In genomic region chr11:46121724-46122477, GRCh38 we compare ENCODE assay signal across 8 cellular contexts. TPM values are rescaled to one million over a fixed set of nuclear protein-coding genes. Genes with fewer than 3 reads are reported as not detected.
A peak's percentile ranks its signal among the peaks of the same experiment; 100 is the strongest.
DNase-seq lines count a peak whose midpoint lies in the region; ATAC-seq, FAIRE-seq and TF ChIP-seq lines count a peak whose summit lies in the region.

No MANE protein-coding gene starts in this region.

- H3K27me3 ChIP-seq in Loucy (ENCODE audit: insufficient read depth, low read length, poor library complexity, severe bottlenecking) (no peaks in the 10 kb centered on the region), gastroesophageal sphincter (no peaks in the 10 kb centered on the region)

- H3K4me3 ChIP-seq in Loucy (ENCODE audit: low read length, poor library complexity, severe bottlenecking) (peak overlapping the region; percentile 95), gastroesophageal sphincter (peak overlapping the region; percentile 84 to 92)

- H3K36me3 ChIP-seq in Loucy (ENCODE audit: insufficient read depth, low read length) (no peaks in the 10 kb centered on the region), gastroesophageal sphincter (no peaks in the 10 kb centered on the region)

- peak overlapping the region; percentile 82 for H3K4me2 ChIP-seq in Loucy (ENCODE audit: low read depth, low read length, poor library complexity, severe bottlenecking)

- 0 to 1% methylated on average over 12 to 17 of the region's 74 CpGs for WGBS in gastroesophageal sphincter (ENCODE audit: low coverage in 1 of 2), 2 donors

- peak; percentile 14; the same call in 1 of the 2 replicates for TF ChIP-seq POLR2A in H54 (IDR thresholded peaks at IDR 0.05; ENCODE audit: low read depth, low read length)
- TF ChIP-seq POLR2A in gastroesophageal sphincter (IDR thresholded peaks at IDR 0.05): peak in 1 of 2 donors; percentile 35

- H3K4me1 ChIP-seq in Loucy (ENCODE audit: insufficient read depth, low read length, poor library complexity, severe bottlenecking): peaks cover 31% of the 10 kb centered on the region
- peaks cover 0 to 32% (median 8%) of the 10 kb centered on the region in 3 donors for H3K4me1 ChIP-seq in gastroesophageal sphincter

- peaks cover 23% of the 10 kb centered on the region for H4K20me1 ChIP-seq in Loucy (ENCODE audit: insufficient read depth, low read length, poor library complexity, severe bottlenecking)

- TF ChIP-seq EP300 in gastroesophageal sphincter (IDR thresholded peaks at IDR 0.05): no peak

- peaks cover 33% of the 10 kb centered on the region for H3K79me2 ChIP-seq in Loucy (ENCODE audit: insufficient read depth, low read length)

- no peak for FAIRE-seq in H54 (lab: Jason Lieb, UNC)

- H3F3A ChIP-seq in Loucy (ENCODE audit: low read depth): peaks cover 13% of the 10 kb centered on the region

- peak overlapping the region; percentile 87 for H2AFZ ChIP-seq in Loucy (ENCODE audit: low read length)

- peak; percentile 97 for DNase-seq in ELR (ENCODE audit: low read depth)
- DNase-seq in H54 (ENCODE audit: insufficient read length, low spot score): peak; percentile 62
- peak; percentile 13 for DNase-seq in SIG-M5 (lab: John Stamatoyannopoulos, UW)
- DNase-seq in activated naive CD4-positive, alpha-beta T cell (lab: John Stamatoyannopoulos, UW): peak; percentile 41 to 71 (median 50)
- peak; percentile 63 for DNase-seq in non-pigmented ciliary epithelial cell (ENCODE audit: low read depth)
- peak; percentile 89 for DNase-seq in superior temporal gyrus (ENCODE audit: extremely low spot score)

- peak; percentile 73 for ATAC-seq in gastroesophageal sphincter

- peak overlapping the region; percentile 78 for H3K9ac ChIP-seq in Loucy (ENCODE audit: low read depth, low read length, poor library complexity, severe bottlenecking)

- H3K9me2 ChIP-seq in Loucy (replicated peaks; ENCODE audit: low read depth, low read length): no peaks in the 10 kb centered on the region

- no peak for TF ChIP-seq CTCF in Loucy (conservative IDR thresholded peaks at IDR 0.05; ENCODE audit: low read length)
- TF ChIP-seq CTCF in gastroesophageal sphincter (IDR thresholded peaks at IDR 0.05): no peak

- H3K9me3 ChIP-seq in Loucy (ENCODE audit: insufficient read depth, low read depth, low read length) (no peaks in the 10 kb centered on the region), gastroesophageal sphincter (no peaks in the 10 kb centered on the region)

- peak overlapping the region; percentile 93 to 100 (median 97) for H3K27ac ChIP-seq in gastroesophageal sphincter

RNA-seq across cellular contexts. Expression of gene PHF21A, which starts 0.6 kb away (rescaled TPM):
- total RNA-seq in gastroesophageal sphincter: 10 to 100 TPM; 28.5 to 53.9 (median 42.2) TPM

Comparison
In these comparisons a context has a peak if more than half of its experiments do, and no peak if none do; other contexts are left out.
1. Peak in every context shown above with its lines: DNase-seq, ATAC-seq, H3K4me3 ChIP-seq and H3K27ac ChIP-seq.
2. DNase-seq: peak in every context shown above with its lines; median percentile 97 in ELR; 89 in superior temporal gyrus; 63 in non-pigmented ciliary epithelial cell; 62 in H54; 50 in activated naive CD4-positive, alpha-beta T cell; 13 in SIG-M5.